Comparison of ENCODE assay signal across 13 cellular contexts in genomic region chr3:196399485-196399945, GRCh38. TPM values are rescaled to one million over a fixed set of nuclear protein-coding genes. Genes with fewer than 3 reads are reported as not detected.
A peak's percentile ranks its signal among the peaks of the same experiment; 100 is the strongest.
DNase-seq lines count a peak whose midpoint lies in the region; ATAC-seq and TF ChIP-seq lines count a peak whose summit lies in the region.
"Had no signal": no experiment of that assay in that cellular context is flagged by ENCODE, and none has a peak within 500 bp of the region (broad histone marks: within the 10 kb centered on the region; RNA-seq: fewer than 3 reads in every experiment).

No MANE protein-coding gene starts in this region.

- H4K20me1 ChIP-seq in HCT116 (ENCODE audit: insufficient read depth), result no peaks in the 10 kb centered on the region

- RAD21 ChIA-PET in HCT116 (lab: Charles Lee; ENCODE audit: low non-redundant PET in 1 of 2, low total read pairs in 2 of 2, uncharacterized antibody in 2 of 2, unreplicated experiment in 2 of 2), result no interaction called here

- in situ Hi-C loops in ACHN (cut with HindIII; ENCODE audit: low pct_ligation_motif_present, low pct_unique_long_range_greater_than_20kb, low sequenced_read_pairs) (no loop called here), HAP-1 (cut with MboI; ENCODE audit: low sequenced_read_pairs) (no loop called here)

- H3K36me3 ChIP-seq in HCT116 (ENCODE audit: control insufficient read depth in 1 of 2, insufficient read depth in 2 of 2, low read length in 2 of 2), result peaks cover 0 to 2% of the 10 kb centered on the region in 2 experiments; a peak in 2 of 4 replicates
- peaks cover 42% of the 10 kb centered on the region for H3K36me3 ChIP-seq in suprapubic skin
- H3K36me3 ChIP-seq in HAP-1 (replicated peaks), result peaks cover 17% of the 10 kb centered on the region

- DNase-seq in ACHN (peak; percentile 75), HCT116 (ENCODE audit: low read depth, low spot score) (peak; percentile 28), fibroblast of pulmonary artery (ENCODE audit: low read depth) (peak; percentile 45), suprapubic skin (ENCODE audit: low spot score in 2 of 2) (no peak), HAP-1 (ENCODE audit: low spot score in 2 of 2) (no peak), H4 (ENCODE audit: low spot score) (no peak), NCI-H2196 (lab: John Stamatoyannopoulos, UW; ENCODE audit: unreplicated experiment) (no peak)
- DNase-seq: activated naive CD4-positive, alpha-beta T cell treated with Interleukin-2 at 50 U/mL for 16 hours; dorsolateral prefrontal cortex; sigmoid colon had no signal

- H3K27ac ChIP-seq in HCT116 (ENCODE audit: low read depth, low read length), result peak overlapping the region; percentile 64
- no peak overlapping the region for H3K27ac ChIP-seq in suprapubic skin
- H3K27ac ChIP-seq: C4-2B, dorsolateral prefrontal cortex, sigmoid colon, tibial nerve had no signal

- peaks cover 8% of the 10 kb centered on the region for H3K79me2 ChIP-seq in HCT116 (ENCODE audit: insufficient read depth, low read length)

- no peak overlapping the region for H3K4me3 ChIP-seq in HCT116 (replicated peaks in 1 of 2; ENCODE audit: low read depth in 1 of 2, low read length in 2 of 2)
- no peak overlapping the region for H3K4me3 ChIP-seq in fibroblast of pulmonary artery (replicated peaks; ENCODE audit: low read depth, low read length)
- no peak overlapping the region for H3K4me3 ChIP-seq in suprapubic skin
- no peak overlapping the region for H3K4me3 ChIP-seq in HAP-1
- H3K4me3 ChIP-seq: dorsolateral prefrontal cortex, sigmoid colon, tibial nerve had no signal

- H3K9me3 ChIP-seq in HCT116 (ENCODE audit: control insufficient read depth in 1 of 2, insufficient read depth in 1 of 2, low read depth in 1 of 2, low read length in 2 of 2) (no peaks in the 10 kb centered on the region), suprapubic skin (no peaks in the 10 kb centered on the region), HAP-1 (no peaks in the 10 kb centered on the region)
- H3K9me3 ChIP-seq: sigmoid colon, tibial nerve had no signal

- CTCF ChIA-PET in HCT116 (lab: Charles Lee), result no interaction called here

- H3K4me2 ChIP-seq in HCT116 (ENCODE audit: low read length), result peak overlapping the region; percentile 65

- TF ChIP-seq POLR2A in HCT116 (IDR thresholded peaks at IDR 0.05; ENCODE audit: borderline replicate concordance, extremely low read depth, insufficient read depth, insufficient read length), result no peak
- TF ChIP-seq POLR2A in suprapubic skin (IDR thresholded peaks at IDR 0.05), result no peak

- H3K27me3 ChIP-seq in HCT116 (ENCODE audit: insufficient read depth, low read length), result no peaks in the 10 kb centered on the region
- no peaks in the 10 kb centered on the region for H3K27me3 ChIP-seq in suprapubic skin
- H3K27me3 ChIP-seq in HAP-1 (ENCODE audit: low read depth), result no peaks in the 10 kb centered on the region
- H3K27me3 ChIP-seq: dorsolateral prefrontal cortex, sigmoid colon, tibial nerve had no signal

- TF ChIP-seq CTCF in HCT116 (IDR thresholded peaks at IDR 0.05 in 2 of 3, conservative IDR thresholded peaks at IDR 0.05 in 1 of 3; ENCODE audit: borderline replicate concordance in 1 of 3, insufficient read depth in 1 of 3, low read depth in 2 of 3, low read length in 2 of 3), result no peak
- TF ChIP-seq CTCF in fibroblast of pulmonary artery (IDR thresholded peaks at IDR 0.05; ENCODE audit: low read length, missing control alignments), result no peak
- TF ChIP-seq CTCF in suprapubic skin (IDR thresholded peaks at IDR 0.05), result no peak

- H3K9me2 ChIP-seq in HCT116 (ENCODE audit: insufficient read depth), result no peaks in the 10 kb centered on the region

- POLR2A ChIA-PET in HCT116 (lab: Charles Lee), result no interaction called here

- no TSS peak for BruUV-seq in HCT116 (replicated peaks; lab: Mats Ljungman, UMichigan)

- H3K9ac ChIP-seq in HCT116 (ENCODE audit: low read length), result peak overlapping the region; percentile 20; the same call in 1 of the 2 replicates

- H3K4me1 ChIP-seq in HCT116 (ENCODE audit: control insufficient read depth in 1 of 2, insufficient read depth in 2 of 2, low read length in 2 of 2) (peaks cover 26 to 40% of the 10 kb centered on the region in 2 experiments), suprapubic skin (no peaks in the 10 kb centered on the region), HAP-1 (peaks cover 10% of the 10 kb centered on the region)
- H3K4me1 ChIP-seq: sigmoid colon, tibial nerve had no signal

- intact Hi-C loops in HCT116 (cut with micrococcal nuclease), result no loop called here

- ATAC-seq in HCT116, result peak; percentile 82
- ATAC-seq in SK-N-SH treated with all-trans-retinoic acid at 6 μM for 48 hours, result peak; percentile 87

- TF ChIP-seq RAD21 in HCT116 (IDR thresholded peaks at IDR 0.05; ENCODE audit: low read depth), result no peak

- no peak overlapping the region for H2AFZ ChIP-seq in HCT116 (ENCODE audit: low read depth, low read length, poor library complexity, severe bottlenecking)

- TF ChIP-seq EP300 in suprapubic skin (IDR thresholded peaks at IDR 0.05), result no peak

- WGBS in suprapubic skin, result 56% methylated on average over 3 of the region's 3 CpGs

TF ChIP-seq in HCT116, 20 proteins besides CTCF, POLR2A, EP300 and RAD21 (continues in another document):
- TF ChIP-seq ELF1 (IDR thresholded peaks at IDR 0.05; ENCODE audit: borderline replicate concordance, low read depth), result no peak
- TF ChIP-seq ZFX (IDR thresholded peaks at IDR 0.05), result no peak
- TF ChIP-seq EZH2phosphoT487 (IDR thresholded peaks at IDR 0.05; ENCODE audit: borderline replicate concordance), result no peak
- no peak for TF ChIP-seq ZNF274 (IDR thresholded peaks at IDR 0.05; ENCODE audit: low read depth, low read length)
- TF ChIP-seq EGR1 (IDR thresholded peaks at IDR 0.05; ENCODE audit: low read depth), result no peak
- TF ChIP-seq POLR2AphosphoS5 (IDR thresholded peaks at IDR 0.05; ENCODE audit: low read depth, low read length), result no peak
- TF ChIP-seq ATF3 (IDR thresholded peaks at IDR 0.05), result no peak
- peak; percentile 65 for TF ChIP-seq FOSL1 (IDR thresholded peaks at IDR 0.05; ENCODE audit: low read depth)
- no peak for TF ChIP-seq ZBTB33 (IDR thresholded peaks at IDR 0.05; ENCODE audit: extremely low read depth, insufficient replicate concordance, low read length)
- TF ChIP-seq YY1 (IDR thresholded peaks at IDR 0.05; ENCODE audit: extremely low read depth, insufficient replicate concordance, low read depth, low read length), result no peak
- peak; percentile 38; the same call in 1 of the 2 replicates for TF ChIP-seq SP1 (IDR thresholded peaks at IDR 0.05; ENCODE audit: low read depth)

TF ChIP-seq in SK-N-SH treated with all-trans-retinoic acid at 6 μM for 48 hours, 23 proteins besides CTCF, POLR2A, EP300 and RAD21:
- TF ChIP-seq ZNF565 (CRISPR knock-in tag; conservative IDR thresholded peaks at IDR 0.05; ENCODE audit: low read depth), result no peak
- TF ChIP-seq BACH2 (CRISPR knock-in tag; IDR thresholded peaks at IDR 0.05; ENCODE audit: borderline replicate concordance), result no peak
- no peak for TF ChIP-seq ESRRG (CRISPR knock-in tag; IDR thresholded peaks at IDR 0.05)
- TF ChIP-seq OSR1 (CRISPR knock-in tag; IDR thresholded peaks at IDR 0.05), result no peak
- TF ChIP-seq ZFP3 (CRISPR knock-in tag; IDR thresholded peaks at IDR 0.05), result no peak
- TF ChIP-seq ISL1 (CRISPR knock-in tag; IDR thresholded peaks at IDR 0.05), result peak; percentile 60
- no peak for TF ChIP-seq ZFP30 (CRISPR knock-in tag; IDR thresholded peaks at IDR 0.05)
- TF ChIP-seq CSDC2 (CRISPR knock-in tag; IDR thresholded peaks at IDR 0.05), result no peak
- no peak for TF ChIP-seq TCF4 (CRISPR knock-in tag; IDR thresholded peaks at IDR 0.05; ENCODE audit: borderline replicate concordance)

RNA-seq across cellular contexts. Expression of gene UBXN7, which starts 32.7 kb away (rescaled TPM):
- total RNA-seq in HCT116 (2021; ENCODE audit: unreplicated experiment) (67.0 TPM), suprapubic skin (10 to 100 TPM; 21.7 to 48.6 (median 33.8) TPM)
- polyA plus RNA-seq in HCT116 (2012), result 8.9 and 14.7 TPM in 2 replicates
- 8.0 and 10.2 TPM in 2 replicates for total RNA-seq in H4 (2014; rRNA removed; shearing (Covaris generic))

Comparison
In these comparisons a context has a peak if more than half of its experiments do, and no peak if none do; other contexts are left out.
1. DNase-seq: peak in ACHN (single experiment), HCT116 (single experiment) and fibroblast of pulmonary artery (single experiment); none in suprapubic skin (0 of 2), HAP-1 (0 of 2), H4 (single experiment) and NCI-H2196 (single experiment).